In the genomic region with DNA sequence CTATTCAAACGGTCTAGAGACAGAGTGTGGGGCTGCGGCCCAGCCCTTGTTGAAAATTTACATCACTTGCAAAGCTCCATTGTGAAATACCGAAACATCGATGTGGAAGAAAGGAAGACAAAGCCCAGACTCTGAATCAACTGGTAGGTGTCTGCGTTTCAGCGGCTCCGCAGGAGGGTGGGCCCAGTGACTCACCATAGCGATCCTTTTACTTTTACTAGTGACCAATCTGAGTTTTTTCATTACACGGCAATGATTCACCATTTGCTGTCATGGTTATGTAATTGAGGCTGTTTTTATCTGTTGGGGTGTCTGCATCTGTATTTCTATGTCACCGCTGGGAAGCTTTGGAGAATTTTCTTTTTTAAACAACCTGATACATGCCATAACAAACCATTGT, we compare ENCODE assay signal across 3 cellular contexts.
TF ChIP-seq lines count a peak whose summit lies in the region.

No MANE protein-coding gene starts in this region.

TF ChIP-seq in IMR-90, 13 proteins besides CTCF, POLR2A, EP300 and RAD21:
- TF ChIP-seq ELK1 (IDR thresholded peaks at IDR 0.05; ENCODE audit: borderline replicate concordance, low read depth, low read length) (no peak), CEBPB (IDR thresholded peaks at IDR 0.05; ENCODE audit: low read depth, low read length) (peak; percentile 86), RCOR1 (IDR thresholded peaks at IDR 0.05; ENCODE audit: insufficient replicate concordance, low read length) (peak; percentile 26), CHD1 (IDR thresholded peaks at IDR 0.05; ENCODE audit: low read depth, low read length) (no peak), NFE2L2 (IDR thresholded peaks at IDR 0.05; ENCODE audit: low read depth, low read length) (no peak), FOS (IDR thresholded peaks at IDR 0.05; ENCODE audit: low read depth, low read length) (peak; percentile 90), MAFK (IDR thresholded peaks at IDR 0.05; ENCODE audit: low read depth, low read length) (no peak), USF2 (IDR thresholded peaks at IDR 0.05; ENCODE audit: low read depth, low read length) (no peak), SMC3 (IDR thresholded peaks at IDR 0.05; ENCODE audit: low read depth, low read length) (no peak), MAZ (IDR thresholded peaks at IDR 0.05; ENCODE audit: borderline replicate concordance, low read depth, low read length) (no peak), RFX5 (IDR thresholded peaks at IDR 0.05; ENCODE audit: low read depth, low read length) (no peak)

TF ChIP-seq in WTC11, 78 proteins besides CTCF, POLR2A, EP300 and RAD21:
- TF ChIP-seq, protein P1, sequence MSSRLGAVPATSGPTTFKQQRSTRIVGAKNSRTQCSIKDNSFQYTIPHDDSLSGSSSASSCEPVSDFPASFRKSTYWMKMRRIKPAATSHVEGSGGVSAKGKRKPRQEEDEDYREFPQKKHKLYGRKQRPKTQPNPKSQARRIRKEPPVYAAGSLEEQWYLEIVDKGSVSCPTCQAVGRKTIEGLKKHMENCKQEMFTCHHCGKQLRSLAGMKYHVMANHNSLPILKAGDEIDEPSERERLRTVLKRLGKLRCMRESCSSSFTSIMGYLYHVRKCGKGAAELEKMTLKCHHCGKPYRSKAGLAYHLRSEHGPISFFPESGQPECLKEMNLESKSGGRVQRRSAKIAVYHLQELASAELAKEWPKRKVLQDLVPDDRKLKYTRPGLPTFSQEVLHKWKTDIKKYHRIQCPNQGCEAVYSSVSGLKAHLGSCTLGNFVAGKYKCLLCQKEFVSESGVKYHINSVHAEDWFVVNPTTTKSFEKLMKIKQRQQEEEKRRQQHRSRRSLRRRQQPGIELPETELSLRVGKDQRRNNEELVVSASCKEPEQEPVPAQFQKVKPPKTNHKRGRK (CRISPR knock-in tag; IDR thresholded peaks at IDR 0.05; ENCODE audit: borderline replicate concordance): no peak
- TF ChIP-seq SOX15 (CRISPR knock-in tag; IDR thresholded peaks at IDR 0.05): no peak
- no peak for TF ChIP-seq RORB (CRISPR knock-in tag; IDR thresholded peaks at IDR 0.05)
- TF ChIP-seq ATF6 (CRISPR knock-in tag; IDR thresholded peaks at IDR 0.05): no peak
- TF ChIP-seq NR1H2 (CRISPR knock-in tag; IDR thresholded peaks at IDR 0.05): no peak
- TF ChIP-seq CREB1 (CRISPR knock-in tag; IDR thresholded peaks at IDR 0.05): no peak
- TF ChIP-seq ATF1 (CRISPR knock-in tag; IDR thresholded peaks at IDR 0.05): no peak

TF ChIP-seq in HepG2, 621 proteins besides CTCF, POLR2A, EP300 and RAD21:
- TF ChIP-seq CEBPB (IDR thresholded peaks at IDR 0.05; ENCODE audit: borderline replicate concordance, low read depth, low read length) (peak; percentile 44; the same call in 1 of the 2 replicates), FOSL2 (CRISPR knock-in tag; IDR thresholded peaks at IDR 0.05) (peak; percentile 82), MBNL3 (CRISPR knock-in tag; conservative IDR thresholded peaks at IDR 0.05) (no peak)
- TF ChIP-seq, protein P2, sequence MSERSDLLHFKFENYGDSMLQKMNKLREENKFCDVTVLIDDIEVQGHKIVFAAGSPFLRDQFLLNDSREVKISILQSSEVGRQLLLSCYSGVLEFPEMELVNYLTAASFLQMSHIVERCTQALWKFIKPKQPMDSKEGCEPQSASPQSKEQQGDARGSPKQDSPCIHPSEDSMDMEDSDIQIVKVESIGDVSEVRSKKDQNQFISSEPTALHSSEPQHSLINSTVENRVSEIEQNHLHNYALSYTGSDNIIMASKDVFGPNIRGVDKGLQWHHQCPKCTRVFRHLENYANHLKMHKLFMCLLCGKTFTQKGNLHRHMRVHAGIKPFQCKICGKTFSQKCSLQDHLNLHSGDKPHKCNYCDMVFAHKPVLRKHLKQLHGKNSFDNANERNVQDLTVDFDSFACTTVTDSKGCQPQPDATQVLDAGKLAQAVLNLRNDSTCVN (CRISPR knock-in tag; IDR thresholded peaks at IDR 0.05; ENCODE audit: borderline replicate concordance): no peak
